In the genomic region with DNA sequence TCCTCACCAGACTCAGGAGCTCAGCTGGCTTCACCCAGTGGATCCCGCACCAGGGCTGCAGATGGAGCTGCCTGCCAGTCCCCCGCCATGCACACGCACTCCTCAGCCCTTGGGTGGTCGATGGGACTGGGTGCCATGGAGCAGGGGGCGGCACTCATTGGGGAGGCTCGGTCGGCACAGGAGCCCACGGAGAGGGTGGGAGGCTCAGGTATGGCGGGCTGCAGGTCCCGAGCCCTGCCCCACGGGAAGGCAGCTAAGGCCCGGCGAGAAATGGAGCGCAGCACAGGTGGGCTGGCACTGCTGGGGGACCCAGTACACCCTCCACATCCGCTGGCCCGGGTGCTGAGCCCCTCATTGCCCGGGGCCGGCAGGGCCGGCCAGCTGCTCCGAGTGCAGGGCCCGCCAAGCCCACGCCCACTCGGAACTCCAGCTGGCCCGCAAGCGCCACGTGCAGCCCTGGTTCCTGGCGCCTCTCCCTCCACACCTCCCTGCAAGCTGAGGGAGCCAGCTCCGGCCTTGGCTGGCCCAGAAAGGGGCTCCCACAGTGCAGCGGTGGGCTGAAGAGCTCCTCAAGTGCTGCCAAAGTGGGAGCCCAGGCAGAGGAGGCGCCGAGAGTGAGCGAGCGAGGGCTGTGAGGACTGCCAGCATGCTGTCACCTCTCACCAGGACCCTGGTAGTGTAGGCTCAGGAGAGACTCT, we compare ENCODE assay signal across 19 cellular contexts. TPM values are rescaled to one million over a fixed set of nuclear protein-coding genes. Genes with fewer than 3 reads are reported as not detected.
"Had no signal": no experiment of that assay in that cellular context is flagged by ENCODE, and none has a peak within 500 bp of the region (broad histone marks: within the 10 kb centered on the region; RNA-seq: fewer than 3 reads in every experiment).

No MANE protein-coding gene starts in this region.

RNA-seq across cellular contexts. Expression of a gene that starts 41.1 kb away (rescaled TPM):
- total RNA-seq: activated naive CD4-positive, alpha-beta T cell treated with anti-CD3 and anti-CD28 coated beads for 36 hours; activated naive CD4-positive, alpha-beta T cell treated with anti-CD3 and anti-CD28 coated beads, Interleukin-2, amount 50 U/mL, for 72 hours; activated naive CD8-positive, alpha-beta T cell treated with anti-CD3 and anti-CD28 coated beads for 36 hours; activated naive CD8-positive, alpha-beta T cell treated with anti-CD3 and anti-CD28 coated beads, Interleukin-2, amount 10 ng/mL, durations not matched to agents 7 days and 5 days; activated T-cell treated with anti-CD3 and anti-CD28 coated beads, Interleukin-2, amount 50 U/mL, for 4 hours; activated T-cell treated with anti-CD3 and anti-CD28 coated beads, Interleukin-2, amount 50 U/mL, for 72 hours; activated T-helper 1 cell treated with anti-CD3 and anti-CD28 coated beads, Interleukin-12 subunit alpha, Interleukin-12 subunit beta, Interleukin-2, Interleukin-4 antibody, amounts not matched to agents 30 ng/mL and 10 ng/mL and 1 ng/mL, durations not matched to agents 14 hours and 24 hours and 36 hours; activated T-helper 17 cell treated with anti-CD3 and anti-CD28 coated beads, Interleukin-2, amount 50 U/mL, for 72 hours; activated T-helper 2 cell treated with anti-CD3 and anti-CD28 coated beads, Interferon-gamma antibody, Interleukin-2, Interleukin-4, amounts not matched to agents 10 μg/mL and 5 μg/mL and 100 μg/mL, durations not matched to agents 14 hours and 24 hours and 36 hours; adrenal gland; aorta; ascending aorta; astrocyte; body of pancreas; breast epithelium; bronchial epithelial cell; cardiac muscle cell; cardiac septum had no signal

RNA-seq across cellular contexts. Expression of a gene that starts 55.1 kb away (rescaled TPM):
- total RNA-seq: activated naive CD4-positive, alpha-beta T cell treated with anti-CD3 and anti-CD28 coated beads for 36 hours; activated naive CD4-positive, alpha-beta T cell treated with anti-CD3 and anti-CD28 coated beads, Interleukin-2, amount 50 U/mL, for 72 hours; activated naive CD8-positive, alpha-beta T cell treated with anti-CD3 and anti-CD28 coated beads for 36 hours; activated naive CD8-positive, alpha-beta T cell treated with anti-CD3 and anti-CD28 coated beads, Interleukin-2, amount 10 ng/mL, durations not matched to agents 7 days and 5 days; activated T-cell treated with anti-CD3 and anti-CD28 coated beads, Interleukin-2, amount 50 U/mL, for 4 hours; activated T-cell treated with anti-CD3 and anti-CD28 coated beads, Interleukin-2, amount 50 U/mL, for 72 hours; activated T-helper 1 cell treated with anti-CD3 and anti-CD28 coated beads, Interleukin-12 subunit alpha, Interleukin-12 subunit beta, Interleukin-2, Interleukin-4 antibody, amounts not matched to agents 30 ng/mL and 10 ng/mL and 1 ng/mL, durations not matched to agents 14 hours and 24 hours and 36 hours; activated T-helper 17 cell treated with anti-CD3 and anti-CD28 coated beads, Interleukin-2, amount 50 U/mL, for 72 hours; activated T-helper 2 cell treated with anti-CD3 and anti-CD28 coated beads, Interferon-gamma antibody, Interleukin-2, Interleukin-4, amounts not matched to agents 10 μg/mL and 5 μg/mL and 100 μg/mL, durations not matched to agents 14 hours and 24 hours and 36 hours; adrenal gland; aorta; ascending aorta; astrocyte; body of pancreas; breast epithelium; bronchial epithelial cell; cardiac muscle cell; cardiac septum; cerebellum had no signal
